In the genomic region with DNA sequence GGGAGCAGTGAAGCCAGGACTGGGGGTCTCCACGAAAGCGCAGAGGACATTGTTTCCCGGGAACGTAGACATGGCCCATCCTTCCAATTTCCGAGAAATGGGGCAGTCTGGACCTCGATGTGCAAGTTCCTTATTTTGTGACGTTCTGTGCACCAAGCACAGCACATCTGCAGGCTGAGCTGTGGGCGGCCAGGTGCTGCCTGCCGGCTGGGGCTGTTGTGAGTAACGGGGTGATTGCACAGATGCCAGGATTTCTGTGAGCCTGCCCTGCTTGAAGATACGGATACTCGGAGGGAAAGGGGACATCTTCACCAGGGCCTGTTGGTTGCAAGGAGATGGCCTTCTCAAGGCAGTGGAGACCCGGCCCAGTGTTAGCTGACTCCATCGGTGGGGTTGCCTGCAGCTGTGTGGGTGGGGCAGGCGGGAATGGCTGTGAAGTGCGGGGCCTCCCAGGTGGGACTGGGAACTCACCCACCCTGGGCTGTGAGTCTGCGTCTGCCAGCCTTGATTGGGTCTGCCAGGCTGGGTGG, we compare ENCODE assay signal across 1 cellular context.
TF ChIP-seq lines count a peak whose summit lies in the region.

No MANE protein-coding gene starts in this region.

TF ChIP-seq in GM23338, 12 proteins besides CTCF, POLR2A, EP300 and RAD21 (continued from another document):
- TF ChIP-seq ZNF462 (CRISPR knock-in tag; IDR thresholded peaks at IDR 0.05) (no peak), JUNB (IDR thresholded peaks at IDR 0.05; ENCODE audit: unreplicated experiment) (no peak), ZNF331 (CRISPR knock-in tag; IDR thresholded peaks at IDR 0.05; ENCODE audit: low read depth) (no peak), STAT1 (IDR thresholded peaks at IDR 0.05; ENCODE audit: unreplicated experiment) (no peak), ZNF114 (CRISPR knock-in tag; IDR thresholded peaks at IDR 0.05) (no peak), EZH2 (IDR thresholded peaks at IDR 0.05; ENCODE audit: low read depth, unreplicated experiment) (no peak), EZH2phosphoT487 (IDR thresholded peaks at IDR 0.05; ENCODE audit: unreplicated experiment) (no peak), ETS1 (IDR thresholded peaks at IDR 0.05) (no peak), POLR2AphosphoS5 (IDR thresholded peaks at IDR 0.05; ENCODE audit: low read depth) (no peak), CREB1 (CRISPR knock-in tag; IDR thresholded peaks at IDR 0.05; ENCODE audit: low read depth) (no peak)
